1 cellular context compared by ENCODE assay signal in genomic region chr16:80986557-80986956, GRCh38.
A peak's percentile ranks its signal among the peaks of the same experiment; 100 is the strongest.
TF ChIP-seq lines count a peak whose summit lies in the region.

No MANE protein-coding gene starts in this region.

TF ChIP-seq in K562, 482 proteins besides CTCF, POLR2A, EP300 and RAD21:
- TF ChIP-seq TCF3 (CRISPR knock-in tag; IDR thresholded peaks at IDR 0.05) (no peak), CREBBP (IDR thresholded peaks at IDR 0.05; ENCODE audit: low read depth, low read length) (no peak), SMARCC2 (IDR thresholded peaks at IDR 0.05; ENCODE audit: low read depth) (no peak), ZNF766 (CRISPR knock-in tag; conservative IDR thresholded peaks at IDR 0.05) (0 out of 2 replicates have a peak, but pooled peaks have one; percentile 55), ZNF696 (CRISPR knock-in tag; conservative IDR thresholded peaks at IDR 0.05) (no peak), CTBP1 (IDR thresholded peaks at IDR 0.05; ENCODE audit: borderline replicate concordance) (peak; percentile 21; the same call in 1 of the 2 replicates), RCOR1 (IDR thresholded peaks at IDR 0.05; ENCODE audit: borderline replicate concordance in 1 of 2, low read depth in 2 of 2, low read length in 2 of 2) (peak in 1 of 2 experiments; percentile 70; a peak in 1 of 4 replicates), CBFA2T3 (IDR thresholded peaks at IDR 0.05) (peak; percentile 20; the same call in 1 of the 2 replicates), TRIM25 (IDR thresholded peaks at IDR 0.05; ENCODE audit: borderline replicate concordance) (no peak), NFE2 (IDR thresholded peaks at IDR 0.05; ENCODE audit: low read depth) (0 out of 2 replicates have a peak, but pooled peaks have one; percentile 24), ZBTB26 (CRISPR knock-in tag; IDR thresholded peaks at IDR 0.05) (no peak), USF1 (CRISPR knock-in tag; IDR thresholded peaks at IDR 0.05) (no peak), KDM1A (IDR thresholded peaks at IDR 0.05) (peak in 1 of 2 experiments; percentile 62; a peak in 2 of 4 replicates), NFIC (IDR thresholded peaks at IDR 0.05) (peak; percentile 87)
- TF ChIP-seq, protein P1, sequence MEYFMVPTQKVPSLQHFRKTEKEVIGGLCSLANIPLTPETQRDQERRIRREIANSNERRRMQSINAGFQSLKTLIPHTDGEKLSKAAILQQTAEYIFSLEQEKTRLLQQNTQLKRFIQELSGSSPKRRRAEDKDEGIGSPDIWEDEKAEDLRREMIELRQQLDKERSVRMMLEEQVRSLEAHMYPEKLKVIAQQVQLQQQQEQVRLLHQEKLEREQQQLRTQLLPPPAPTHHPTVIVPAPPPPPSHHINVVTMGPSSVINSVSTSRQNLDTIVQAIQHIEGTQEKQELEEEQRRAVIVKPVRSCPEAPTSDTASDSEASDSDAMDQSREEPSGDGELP (CRISPR knock-in tag; IDR thresholded peaks at IDR 0.05; ENCODE audit: borderline replicate concordance): no peak
